Comparison of ENCODE assay signal across 8 cellular contexts in genomic region chr17:36948717-36949460, GRCh38.
DNase-seq lines count a peak whose midpoint lies in the region; ATAC-seq and TF ChIP-seq lines count a peak whose summit lies in the region.

A gene with protein sequence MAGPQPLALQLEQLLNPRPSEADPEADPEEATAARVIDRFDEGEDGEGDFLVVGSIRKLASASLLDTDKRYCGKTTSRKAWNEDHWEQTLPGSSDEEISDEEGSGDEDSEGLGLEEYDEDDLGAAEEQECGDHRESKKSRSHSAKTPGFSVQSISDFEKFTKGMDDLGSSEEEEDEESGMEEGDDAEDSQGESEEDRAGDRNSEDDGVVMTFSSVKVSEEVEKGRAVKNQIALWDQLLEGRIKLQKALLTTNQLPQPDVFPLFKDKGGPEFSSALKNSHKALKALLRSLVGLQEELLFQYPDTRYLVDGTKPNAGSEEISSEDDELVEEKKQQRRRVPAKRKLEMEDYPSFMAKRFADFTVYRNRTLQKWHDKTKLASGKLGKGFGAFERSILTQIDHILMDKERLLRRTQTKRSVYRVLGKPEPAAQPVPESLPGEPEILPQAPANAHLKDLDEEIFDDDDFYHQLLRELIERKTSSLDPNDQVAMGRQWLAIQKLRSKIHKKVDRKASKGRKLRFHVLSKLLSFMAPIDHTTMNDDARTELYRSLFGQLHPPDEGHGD (plus strand): TSS chr17:36948954. CDS start chr17:36949126, 172 bp downstream.

- TF ChIP-seq CTCF in AG10803 (conservative IDR thresholded peaks at IDR 0.05; ENCODE audit: low read length) = no peak

- ATAC-seq in GM19043 (IDR thresholded peaks at IDR 0.05; ENCODE audit: low read depth, unreplicated experiment) (peak; percentile 86), HG03354 (IDR thresholded peaks at IDR 0.05; ENCODE audit: poor library complexity, severe bottlenecking, unreplicated experiment) (peak; percentile 94)

- peak within 1 kb of the TSS; percentile 89 for H3K4me3 ChIP-seq in AG10803 (ENCODE audit: low read length)

- DNase-seq in AG10803 (ENCODE audit: low read depth) (peak; percentile 95), NCI-H446 (lab: John Stamatoyannopoulos, UW) (peak; percentile 88 to 98), islet precursor cell (peak; percentile 99)
- peak; percentile 97 for DNase-seq in activated CD4-positive, CD25-positive, alpha-beta regulatory T cell treated with anti-CD3 and anti-CD28 coated beads, Interleukin-2, amount 50 U/mL, for 16 hours (ENCODE audit: low read depth, low spot score)
- peak; percentile 97 for DNase-seq in central memory CD4-positive, alpha-beta T cell
- DNase-seq in stimulated activated CD4-positive, alpha-beta T cell treated with anti-CD3 and anti-CD28 coated beads, Interleukin-12 subunit alpha, Interleukin-12 subunit beta, amount 100 ng/mL, for 4 hours = peak; percentile 97

Comparison
In these comparisons a context has a peak if more than half of its experiments do, and no peak if none do; other contexts are left out.
1. Peak in every context shown above with its lines: DNase-seq, ATAC-seq and H3K4me3 ChIP-seq.